8 cellular contexts compared by ENCODE assay signal in the genomic region with DNA sequence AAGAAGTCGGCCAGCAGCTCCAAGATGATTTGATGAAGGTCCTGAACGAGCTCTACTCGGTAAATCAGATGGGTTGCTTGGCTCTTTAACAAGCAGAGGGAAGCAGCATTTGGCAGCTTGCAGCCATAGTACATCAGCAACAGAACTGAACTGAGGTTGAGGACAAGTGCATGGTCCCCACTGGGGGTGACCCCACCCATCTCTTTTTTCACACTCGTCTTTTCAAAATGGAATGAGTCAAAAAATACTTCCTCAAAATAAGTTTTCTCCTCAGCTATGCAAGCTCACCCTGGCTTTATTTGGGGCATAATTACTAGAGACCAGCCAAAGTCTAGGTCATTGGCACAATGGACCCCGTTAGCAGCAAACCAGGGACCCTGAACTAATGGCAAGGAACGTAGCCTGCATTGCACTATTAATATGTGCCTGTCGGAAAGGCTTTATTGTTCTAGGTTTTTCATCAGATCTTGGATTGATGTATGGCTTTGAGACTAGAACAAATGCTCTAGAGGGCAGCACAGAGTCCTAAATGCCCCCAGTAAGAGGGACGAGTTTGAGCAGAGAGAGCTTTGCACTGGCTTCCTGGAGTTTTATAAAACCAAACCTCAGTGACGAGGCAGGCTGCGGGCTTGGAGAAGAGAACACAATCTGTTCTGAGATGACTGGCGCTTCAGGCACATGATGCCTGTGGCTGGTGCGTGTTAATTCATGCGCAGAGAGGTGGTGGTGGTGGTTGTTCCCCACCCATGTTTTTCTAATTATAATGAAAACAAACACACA.
A peak's percentile ranks its signal among the peaks of the same experiment; 100 is the strongest.
DNase-seq lines count a peak whose midpoint lies in the region; ATAC-seq and TF ChIP-seq lines count a peak whose summit lies in the region.
"Not testable (repeated sequence)": the region's sequence is repeated elsewhere in the genome, so short reads cannot be mapped to it uniquely, and the experiment has no call there.

No MANE protein-coding gene starts in this region.

- H3K4me3 ChIP-seq in AG10803 (ENCODE audit: low read length); epithelial cell of esophagus (ENCODE audit: low read length): not testable (repeated sequence)

- DNase-seq in AG10803 (ENCODE audit: low read depth): peak; percentile 82
- peak; percentile 23 for DNase-seq in HT1080 (ENCODE audit: low read depth)
- peak; percentile 76 for DNase-seq in T-helper 2 cell treated with Interferon-gamma antibody and Interleukin-4, amounts not matched to agents 5 μg/mL and 100 μg/mL, for 36 hours (ENCODE audit: low spot score)
- peak; percentile 6 for DNase-seq in activated gamma-delta T cell treated with Interleukin-2 at 50 U/mL for 16 hours
- DNase-seq in epithelial cell of esophagus (ENCODE audit: low read depth): peak; percentile 59
- DNase-seq in inferior parietal cortex (ENCODE audit: extremely low spot score): peak; percentile 1
- peak; percentile 0 for DNase-seq in putamen (ENCODE audit: low spot score)

- H3K36me3 Mint-ChIP-seq in T-helper 2 cell treated with Interferon-gamma antibody and Interleukin-4, amounts not matched to agents 5 μg/mL and 100 μg/mL, for 36 hours (ENCODE audit: low read depth): not testable (repeated sequence)

- peak; percentile 86 for ATAC-seq in GM19351 (IDR thresholded peaks at IDR 0.05; ENCODE audit: unreplicated experiment)

- peak; percentile 23 for TF ChIP-seq CTCF in AG10803 (conservative IDR thresholded peaks at IDR 0.05; ENCODE audit: low read length)
- TF ChIP-seq CTCF in epithelial cell of esophagus (IDR thresholded peaks at IDR 0.05; ENCODE audit: insufficient read depth, low read depth, low read length, missing control alignments): not testable (repeated sequence)

- not testable (repeated sequence) for H3K4me3 Mint-ChIP-seq in T-helper 2 cell treated with Interferon-gamma antibody and Interleukin-4, amounts not matched to agents 5 μg/mL and 100 μg/mL, for 36 hours

- H3K9me3 Mint-ChIP-seq in T-helper 2 cell treated with Interferon-gamma antibody and Interleukin-4, amounts not matched to agents 5 μg/mL and 100 μg/mL, for 36 hours: not testable (repeated sequence)

- not testable (repeated sequence) for H3K27me3 Mint-ChIP-seq in T-helper 2 cell treated with Interferon-gamma antibody and Interleukin-4, amounts not matched to agents 5 μg/mL and 100 μg/mL, for 36 hours (ENCODE audit: low read depth)

- H3K27ac Mint-ChIP-seq in T-helper 2 cell treated with Interferon-gamma antibody and Interleukin-4, amounts not matched to agents 5 μg/mL and 100 μg/mL, for 36 hours: peak overlapping the region; percentile 52

- H3K4me1 Mint-ChIP-seq in T-helper 2 cell treated with Interferon-gamma antibody and Interleukin-4, amounts not matched to agents 5 μg/mL and 100 μg/mL, for 36 hours (ENCODE audit: low read depth): not testable (repeated sequence)

Comparison
In these comparisons a context has a peak if more than half of its experiments do, and no peak if none do; other contexts are left out.
1. DNase-seq: peak in every context shown above with its lines; median percentile 82 in AG10803; 76 in T-helper 2 cell treated with Interferon-gamma antibody and Interleukin-4, amounts not matched to agents 5 μg/mL and 100 μg/mL, for 36 hours; 59 in epithelial cell of esophagus; 23 in HT1080; 6 in activated gamma-delta T cell treated with Interleukin-2 at 50 U/mL for 16 hours; 1 in inferior parietal cortex; 0 in putamen.